14 cellular contexts compared by ENCODE assay signal in genomic region chr1:156643266-156644092, GRCh38. TPM values are rescaled to one million over a fixed set of nuclear protein-coding genes. Genes with fewer than 3 reads are reported as not detected.
DNase-seq lines count a peak whose midpoint lies in the region; ATAC-seq and TF ChIP-seq lines count a peak whose summit lies in the region.
"Had no signal": no experiment of that assay in that cellular context is flagged by ENCODE, and none has a peak within 500 bp of the region (broad histone marks: within the 10 kb centered on the region; RNA-seq: fewer than 3 reads in every experiment).

No MANE protein-coding gene starts in this region.

- H3K79me1 ChIP-seq in IMR-90 (ENCODE audit: low read depth in 1 of 2, low read length in 2 of 2): no peaks in the 10 kb centered on the region

- no peak for TF ChIP-seq CTCF in IMR-90 (conservative IDR thresholded peaks at IDR 0.05; ENCODE audit: low read depth, low read length)
- no peak for TF ChIP-seq CTCF in natural killer cell (IDR thresholded peaks at IDR 0.05)
- no peak for TF ChIP-seq CTCF in coronary artery (IDR thresholded peaks at IDR 0.05)
- TF ChIP-seq CTCF in brain microvascular endothelial cell (IDR thresholded peaks at IDR 0.05; ENCODE audit: low read depth, low read length, missing control alignments): no peak

- no peak for TF ChIP-seq RAD21 in IMR-90 (IDR thresholded peaks at IDR 0.05; ENCODE audit: low read length)

- CTCF ChIA-PET in IMR-90 (lab: Yijun Ruan, JAX): interaction anchor here (0.6 to 1.8 kb wide), 3 partner anchors 17 to 456 kb away, joined by 5 to 14 read pairs (median 5); no protein-coding TSS in a partner anchor
- CTCF ChIA-PET in activated CD8-positive, alpha-beta T cell treated with anti-CD3 and anti-CD28 coated beads, Interleukin-2, amount 10 ng/mL, durations not matched to agents 7 days and 5 days (lab: Charles Lee): interaction anchor here (1.2 to 5.6 kb wide), 14 partner anchors 12 to 258 kb away, joined by 3 to 52 read pairs (median 10); no protein-coding TSS in a partner anchor

- POLR2A ChIA-PET in IMR-90 (lab: Charles Lee; ENCODE audit: unreplicated experiment): interaction anchor here (0.6 kb wide), 1 partner anchor 268 kb away, joined by 13 read pairs; no protein-coding TSS in a partner anchor
- POLR2A ChIA-PET in activated CD8-positive, alpha-beta T cell treated with anti-CD3 and anti-CD28 coated beads, Interleukin-2, amount 10 ng/mL, durations not matched to agents 7 days and 5 days (lab: Charles Lee): interaction anchor here (0.6 to 1.4 kb wide), 4 partner anchors 16 to 530 kb away, joined by 3 to 4 read pairs (median 3); no protein-coding TSS in a partner anchor

- no peak for TF ChIP-seq POLR2A in IMR-90 (IDR thresholded peaks at IDR 0.05; ENCODE audit: low read depth, low read length)

- peaks cover 18% of the 10 kb centered on the region; the same call in 1 of the 2 replicates for H4K20me1 ChIP-seq in IMR-90 (ENCODE audit: insufficient read depth, low read length)

- H2BK20ac ChIP-seq in IMR-90 (ENCODE audit: low read depth, low read length): no peak overlapping the region

- H4K91ac ChIP-seq in IMR-90 (ENCODE audit: insufficient read depth, low read depth, low read length): no peak overlapping the region

- H2BK120ac ChIP-seq in IMR-90 (ENCODE audit: low read depth, low read length): no peak overlapping the region

- no peak overlapping the region for H2BK15ac ChIP-seq in IMR-90 (ENCODE audit: low read depth, low read length)

- 34% methylated on average over 4 of the region's 13 CpGs; no CpG with 5 or more reads in 1 of the 2 experiments for WGBS in IMR-90 (ENCODE audit: extremely low coverage in 2 of 2, insufficient read length in 1 of 2), 2 experiments

- no peaks in the 10 kb centered on the region for H3K9me3 Mint-ChIP-seq in activated CD8-positive, alpha-beta T cell treated with anti-CD3 and anti-CD28 coated beads, Interleukin-2, amount 10 ng/mL, durations not matched to agents 7 days and 5 days (ENCODE audit: insufficient read depth)
- no peaks in the 10 kb centered on the region for H3K9me3 Mint-ChIP-seq in natural killer cell

- H3K27ac ChIP-seq in IMR-90 (ENCODE audit: insufficient read depth, low read length): no peak overlapping the region
- H3K27ac ChIP-seq in coronary artery: no peak overlapping the region
- H3K27ac ChIP-seq in brain microvascular endothelial cell: no peak overlapping the region

- no peak overlapping the region for H3K4ac ChIP-seq in IMR-90 (ENCODE audit: low read depth, low read length)

- H3K4me1 ChIP-seq in IMR-90 (ENCODE audit: control insufficient read depth, insufficient read depth, low read length): no peaks in the 10 kb centered on the region; the same call in 1 of the 2 replicates

- H3K4me2 ChIP-seq in IMR-90 (ENCODE audit: low read depth, low read length): no peak overlapping the region

- H3K9ac ChIP-seq in IMR-90 (ENCODE audit: low read depth, low read length): no peak overlapping the region

- 0 out of 2 replicates have a peak, but pooled peaks cover 1% of the 10 kb centered on the region for H3K9me3 ChIP-seq in IMR-90 (ENCODE audit: control insufficient read depth, insufficient read depth, low read length)

- peaks cover 37% of the 10 kb centered on the region for H3K4me1 Mint-ChIP-seq in activated CD8-positive, alpha-beta T cell treated with anti-CD3 and anti-CD28 coated beads, Interleukin-2, amount 10 ng/mL, durations not matched to agents 7 days and 5 days (ENCODE audit: low read depth)
- peaks cover 8 to 21% of the 10 kb centered on the region in 2 donors for H3K4me1 Mint-ChIP-seq in natural killer cell

- no peak overlapping the region for H3K56ac ChIP-seq in IMR-90 (ENCODE audit: extremely low read depth, insufficient read depth, low read length)

- dilution Hi-C loops in IMR-90 (cut with HindIII; ENCODE audit: low sequenced_read_pairs, unreplicated experiment): no loop called here

- no peak overlapping the region for H4K8ac ChIP-seq in IMR-90 (ENCODE audit: low read depth in 2 of 2, low read length in 2 of 2)

- H4K5ac ChIP-seq in IMR-90 (ENCODE audit: low read depth, low read length): no peak overlapping the region

- no peak overlapping the region for H2AK5ac ChIP-seq in IMR-90 (ENCODE audit: low read depth, low read length)

- H2AK9ac ChIP-seq in IMR-90 (replicated peaks; ENCODE audit: low read depth, low read length, poor library complexity): peak overlapping the region; percentile 28

- H3K23ac ChIP-seq in IMR-90 (ENCODE audit: low read depth, low read length): no peak overlapping the region

- peaks cover 83% of the 10 kb centered on the region for H3K27me3 Mint-ChIP-seq in activated CD8-positive, alpha-beta T cell treated with anti-CD3 and anti-CD28 coated beads, Interleukin-2, amount 10 ng/mL, durations not matched to agents 7 days and 5 days (ENCODE audit: low read depth)
- peaks cover 65 to 83% of the 10 kb centered on the region in 2 donors for H3K27me3 Mint-ChIP-seq in natural killer cell (ENCODE audit: low read depth in 2 of 2)

- H3K4me3 ChIP-seq in IMR-90 (ENCODE audit: insufficient read depth, low read depth, low read length) (no peak overlapping the region), coronary artery (no peak overlapping the region), brain microvascular endothelial cell (ENCODE audit: low read depth, low read length) (no peak overlapping the region)

- no peaks in the 10 kb centered on the region for H3K36me3 ChIP-seq in IMR-90 (ENCODE audit: control insufficient read depth, insufficient read depth, low read length)
- no peaks in the 10 kb centered on the region for H3K36me3 ChIP-seq in brain microvascular endothelial cell (replicated peaks)

- peaks cover 96% of the 10 kb centered on the region for H3K27me3 ChIP-seq in IMR-90 (ENCODE audit: control insufficient read depth, insufficient read depth, low read length)
- H3K27me3 ChIP-seq in brain microvascular endothelial cell (replicated peaks): peaks cover 93% of the 10 kb centered on the region

- BruUV-seq in IMR-90 (replicated peaks; lab: Mats Ljungman, UMichigan): no TSS peak

- H2AFZ ChIP-seq in IMR-90 (replicated peaks; ENCODE audit: low read length, poor library complexity): no peak overlapping the region

- H3K9me1 ChIP-seq in IMR-90 (ENCODE audit: insufficient read depth, low read length): no peaks in the 10 kb centered on the region

- peak overlapping the region; percentile 71 for H3K27ac Mint-ChIP-seq in activated CD8-positive, alpha-beta T cell treated with anti-CD3 and anti-CD28 coated beads, Interleukin-2, amount 10 ng/mL, durations not matched to agents 7 days and 5 days
- no peak overlapping the region for H3K27ac Mint-ChIP-seq in natural killer cell

- in situ Hi-C loops in IMR-90 (cut with MboI; ENCODE audit: low sequenced_read_pairs): no loop called here
- in situ Hi-C loops in brain microvascular endothelial cell (cut with HindIII; ENCODE audit: low pct_ligation_motif_present, low sequenced_read_pairs): no loop called here

- ATAC-seq in activated CD4-positive, CD25-positive, alpha-beta regulatory T cell treated with anti-CD3 and anti-CD28 coated beads, Interleukin-2, amount 50 U/mL, for 24 hours: peak; percentile 38 to 58
- ATAC-seq in IMR-90 (ENCODE audit: low read depth): no peak
- peak; percentile 91 for ATAC-seq in activated CD8-positive, alpha-beta T cell treated with anti-CD3 and anti-CD28 coated beads, Interleukin-2, amount 10 ng/mL, durations not matched to agents 7 days and 5 days
- peak; percentile 33 to 49 (median 46) for ATAC-seq in natural killer cell

- H2BK5ac ChIP-seq in IMR-90 (ENCODE audit: low read depth, low read length, poor library complexity, severe bottlenecking): no peak overlapping the region

- no peak overlapping the region for H3K14ac ChIP-seq in IMR-90 (replicated peaks; ENCODE audit: low read depth, low read length)

- H3K36me3 Mint-ChIP-seq in activated CD8-positive, alpha-beta T cell treated with anti-CD3 and anti-CD28 coated beads, Interleukin-2, amount 10 ng/mL, durations not matched to agents 7 days and 5 days (ENCODE audit: low read depth): no peaks in the 10 kb centered on the region
- H3K36me3 Mint-ChIP-seq in natural killer cell: no peaks in the 10 kb centered on the region

- intact Hi-C loops in IMR-90 (cut with micrococcal nuclease) (no loop called here), natural killer cell (cut with micrococcal nuclease) (no loop called here)

- H3K18ac ChIP-seq in IMR-90 (ENCODE audit: low read depth, low read length): no peak overlapping the region

- no peak for DNase-seq in activated CD4-positive, CD25-positive, alpha-beta regulatory T cell treated with anti-CD3 and anti-CD28 coated beads, Interleukin-2, amount 50 U/mL, for 72 hours
- no peak for DNase-seq in IMR-90
- peak; percentile 83 for DNase-seq in activated CD8-positive, alpha-beta T cell treated with anti-CD3 and anti-CD28 coated beads, Interleukin-2, amount 10 ng/mL, durations not matched to agents 7 days and 5 days
- no peak for DNase-seq in natural killer cell
- no peak for DNase-seq in coronary artery (ENCODE audit: low spot score)
- no peak for DNase-seq in NCI-H1436 (lab: John Stamatoyannopoulos, UW)
- DNase-seq in brain microvascular endothelial cell: no peak
- DNase-seq: activated effector memory CD4-positive, alpha-beta T cell treated with Interleukin-2 at 50 U/mL for 16 hours; NCI-H2081; stimulated activated CD4-positive, alpha-beta T cell treated with anti-CD3 and anti-CD28 coated beads, Interleukin-4, amount 100 ng/mL, for 1 hour had no signal

- peak overlapping the region; percentile 32 for H3K4me3 Mint-ChIP-seq in activated CD8-positive, alpha-beta T cell treated with anti-CD3 and anti-CD28 coated beads, Interleukin-2, amount 10 ng/mL, durations not matched to agents 7 days and 5 days
- peak overlapping the region; percentile 25 for H3K4me3 Mint-ChIP-seq in natural killer cell

RNA-seq across cellular contexts. Expression of gene BCAN, which starts 1.6 kb away (rescaled TPM):
- not detected in 2 replicates for total RNA-seq in IMR-90 (2012; rRNA removed)
- 0.07 TPM in 1 of 2 replicates, not detected in the other for polyA plus RNA-seq in IMR-90 (2012; rRNA removed)
- 0.04 and 0.11 TPM in 2 replicates for polyA plus RNA-seq in IMR-90 (2012; cell fraction: cytosol; rRNA removed)
- polyA plus RNA-seq in IMR-90 (2012; cell fraction: nucleus; rRNA removed; ENCODE audit: low replicate concordance): 0.05 TPM in 2 replicates
- not detected for total RNA-seq in activated CD8-positive, alpha-beta T cell treated with anti-CD3 and anti-CD28 coated beads, Interleukin-2, amount 10 ng/mL, durations not matched to agents 7 days and 5 days
- total RNA-seq in natural killer cell: under 1 TPM; 0.18 to 0.25 (median 0.19) TPM
- total RNA-seq: A172 had no signal

RNA-seq across cellular contexts. Expression of gene HAPLN2, which starts 24.3 kb away (rescaled TPM):
- total RNA-seq in IMR-90 (2012; rRNA removed) (not detected in 2 replicates), natural killer cell (not detected)
- polyA plus RNA-seq in IMR-90 (2012; rRNA removed): not detected in 2 replicates
- 0.35 TPM in 1 of 2 replicates, not detected in the other for polyA plus RNA-seq in IMR-90 (2012; cell fraction: cytosol; rRNA removed)
- polyA plus RNA-seq in IMR-90 (2012; cell fraction: nucleus; rRNA removed; ENCODE audit: low replicate concordance): 0.20 and 0.21 TPM in 2 replicates
- total RNA-seq in activated CD8-positive, alpha-beta T cell treated with anti-CD3 and anti-CD28 coated beads, Interleukin-2, amount 10 ng/mL, durations not matched to agents 7 days and 5 days: not detected
- total RNA-seq: SK-MEL-5, urinary bladder had no signal

RNA-seq across cellular contexts. Expression of gene NES, which starts 33.7 kb away (rescaled TPM):
- total RNA-seq in IMR-90 (2012; rRNA removed): 40.1 and 46.1 TPM in 2 replicates
- polyA plus RNA-seq in IMR-90 (2012; rRNA removed): 25.3 and 26.7 TPM in 2 replicates
- 12.6 and 13.2 TPM in 2 replicates for polyA plus RNA-seq in IMR-90 (2012; cell fraction: cytosol; rRNA removed)
- polyA plus RNA-seq in IMR-90 (2012; cell fraction: nucleus; rRNA removed; ENCODE audit: low replicate concordance): 30.6 and 35.9 TPM in 2 replicates
- not detected for total RNA-seq in activated CD8-positive, alpha-beta T cell treated with anti-CD3 and anti-CD28 coated beads, Interleukin-2, amount 10 ng/mL, durations not matched to agents 7 days and 5 days
- total RNA-seq in natural killer cell: not detected

RNA-seq across cellular contexts. Expression of gene GPATCH4, which starts 42.2 kb away (rescaled TPM):
- total RNA-seq in IMR-90 (2012; rRNA removed) (30.8 and 41.8 TPM in 2 replicates), natural killer cell (10 to 100 TPM; 19.3 to 27.3 (median 22.1) TPM)
- polyA plus RNA-seq in IMR-90 (2012; rRNA removed): 26.6 and 32.6 TPM in 2 replicates
- polyA plus RNA-seq in IMR-90 (2012; cell fraction: cytosol; rRNA removed): 13.1 and 14.7 TPM in 2 replicates
- polyA plus RNA-seq in IMR-90 (2012; cell fraction: nucleus; rRNA removed; ENCODE audit: low replicate concordance): 16.3 and 33.1 TPM in 2 replicates
- total RNA-seq in activated CD8-positive, alpha-beta T cell treated with anti-CD3 and anti-CD28 coated beads, Interleukin-2, amount 10 ng/mL, durations not matched to agents 7 days and 5 days: 10 to 100 TPM; 43.9 to 44.7 TPM

RNA-seq across cellular contexts. Expression of gene NAXE, which starts 51.9 kb away (rescaled TPM):
- total RNA-seq in IMR-90 (2012; rRNA removed) (70.3 and 74.2 TPM in 2 replicates), natural killer cell (10 to 100 TPM; 32.6 to 52.5 (median 36.6) TPM)
- 60.6 and 61.0 TPM in 2 replicates for polyA plus RNA-seq in IMR-90 (2012; rRNA removed)
- polyA plus RNA-seq in IMR-90 (2012; cell fraction: cytosol; rRNA removed): 63.8 and 76.0 TPM in 2 replicates
- 25.3 and 30.2 TPM in 2 replicates for polyA plus RNA-seq in IMR-90 (2012; cell fraction: nucleus; rRNA removed; ENCODE audit: low replicate concordance)
- 10 to 100 TPM; 54.3 to 60.3 TPM for total RNA-seq in activated CD8-positive, alpha-beta T cell treated with anti-CD3 and anti-CD28 coated beads, Interleukin-2, amount 10 ng/mL, durations not matched to agents 7 days and 5 days

Comparison
In these comparisons a context has a peak if more than half of its experiments do, and no peak if none do; other contexts are left out.
1. RNA of gene NES, which starts 33.7 kb away (total RNA-seq): 40.1 to 46.1 TPM in IMR-90; not detected in activated CD8-positive, alpha-beta T cell treated with anti-CD3 and anti-CD28 coated beads, Interleukin-2, amount 10 ng/mL, durations not matched to agents 7 days and 5 days and not detected in natural killer cell; every median in the first group is over 10 times any median in the second.